ENCODE assay signal across 1 cellular context in genomic region chr10:8060010-8060703, GRCh38.
TF ChIP-seq lines count a peak whose summit lies in the region.

No MANE protein-coding gene starts in this region.

TF ChIP-seq in HepG2, 621 proteins besides CTCF, POLR2A, EP300 and RAD21 (continued from another document):
- TF ChIP-seq NFAT5 (CRISPR knock-in tag; IDR thresholded peaks at IDR 0.05) (no peak), GATAD2A (CRISPR knock-in tag; IDR thresholded peaks at IDR 0.05) (no peak), SP140L (CRISPR knock-in tag; IDR thresholded peaks at IDR 0.05; ENCODE audit: borderline replicate concordance) (no peak), ZNF652 (CRISPR knock-in tag; IDR thresholded peaks at IDR 0.05; ENCODE audit: borderline replicate concordance, low read depth) (no peak), SAP130 (CRISPR knock-in tag; IDR thresholded peaks at IDR 0.05; ENCODE audit: low read depth) (no peak), ZNF790 (CRISPR knock-in tag; IDR thresholded peaks at IDR 0.05; ENCODE audit: borderline replicate concordance) (no peak)
